Comparison of ENCODE assay signal across 20 cellular contexts in the genomic region with DNA sequence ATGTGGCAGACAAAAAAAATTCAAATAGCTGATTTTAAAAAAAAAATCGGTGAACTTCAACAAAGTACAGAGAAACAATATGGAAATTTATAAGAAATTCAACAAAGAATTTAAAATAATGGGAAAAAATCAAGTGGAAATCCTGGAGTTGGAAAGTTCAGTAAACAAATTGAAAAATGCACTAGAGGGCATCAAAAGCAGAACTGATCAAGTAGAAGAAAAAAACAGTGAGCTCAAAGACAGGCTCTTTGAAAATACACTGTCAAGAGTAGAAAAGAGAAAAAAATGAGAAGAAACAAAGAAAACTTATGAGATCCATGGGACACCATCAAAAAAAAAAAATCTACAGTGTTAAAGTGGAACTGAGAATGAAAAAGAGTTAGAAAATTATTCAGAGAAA.
"Had no signal": no experiment of that assay in that cellular context is flagged by ENCODE, and none has a peak within 500 bp of the region (broad histone marks: within the 10 kb centered on the region; RNA-seq: fewer than 3 reads in every experiment).

No MANE protein-coding gene starts in this region.

- DNase-seq: cerebellar nuclear complex; colonic mucosa; dermis blood vessel endothelial cell; erythroblast; foreskin keratinocyte; heart left ventricle; left cardiac atrium; left ventricle myocardium inferior; lower lobe of right lung; occipital lobe; sigmoid colon; stimulated activated CD4-positive, alpha-beta T cell treated with anti-CD3 and anti-CD28 coated beads, Interleukin-12 subunit alpha, Interleukin-12 subunit beta, amount 100 ng/mL, for 4 hours; stimulated activated naive CD4-positive, alpha-beta T cell; stomach; substantia nigra; transverse colon had no signal

- H3K36me3 ChIP-seq: colonic mucosa, heart left ventricle, lower lobe of right lung, sigmoid colon, thoracic aorta, transverse colon had no signal

- FAIRE-seq: endothelial cell of umbilical vein, keratinocyte had no signal

- H3K4me1 ChIP-seq: colonic mucosa, foreskin keratinocyte, heart left ventricle, left ventricle myocardium inferior, lower lobe of right lung, sigmoid colon, stomach, transverse colon had no signal

- H3K9me3 ChIP-seq: colonic mucosa had no signal

- H3K4me3 ChIP-seq: colonic mucosa, heart left ventricle, left ventricle myocardium inferior, lower lobe of right lung, sigmoid colon, skin epidermis, stomach, thoracic aorta, transverse colon had no signal

- H3K27me3 ChIP-seq: colonic mucosa, foreskin keratinocyte, heart left ventricle, sigmoid colon, stomach, transverse colon had no signal

- H3K27ac ChIP-seq: colonic mucosa, foreskin keratinocyte, heart left ventricle, left ventricle myocardium inferior, lower lobe of right lung, sigmoid colon, skin epidermis, stomach, thoracic aorta, transverse colon had no signal

- ATAC-seq: foreskin keratinocyte, heart left ventricle, left cardiac atrium, lower lobe of right lung had no signal
